In genomic region chr4:109815151-109816081, GRCh38 we compare ENCODE assay signal across 1 cellular context.
TF ChIP-seq lines count a peak whose summit lies in the region.

TSS of gene GAR1 (plus strand) at chr4:109815762. CDS start at chr4:109816165, 403 bp downstream.

TF ChIP-seq in HepG2, 621 proteins besides CTCF, POLR2A, EP300 and RAD21 (continued from another document and continues in another):
- TF ChIP-seq, protein P1, sequence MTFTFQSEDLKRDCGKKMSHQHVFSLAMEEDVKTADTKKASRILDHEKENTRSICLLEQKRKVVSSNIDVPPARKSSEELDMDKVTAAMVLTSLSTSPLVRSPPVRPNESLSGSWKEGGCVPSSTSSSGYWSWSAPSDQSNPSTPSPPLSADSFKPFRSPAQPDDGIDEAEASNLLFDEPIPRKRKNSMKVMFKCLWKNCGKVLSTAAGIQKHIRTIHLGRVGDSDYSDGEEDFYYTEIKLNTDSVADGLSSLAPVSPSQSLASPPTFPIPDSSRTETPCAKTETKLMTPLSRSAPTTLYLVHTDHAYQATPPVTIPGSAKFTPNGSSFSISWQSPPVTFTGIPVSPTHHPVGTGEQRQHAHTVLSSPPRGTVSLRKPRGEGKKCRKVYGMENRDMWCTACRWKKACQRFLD (CRISPR knock-in tag; IDR thresholded peaks at IDR 0.05; ENCODE audit: borderline replicate concordance) = peak; percentile 77; the same call in 1 of the 2 replicates
- peak; percentile 59; the same call in 1 of the 2 replicates for TF ChIP-seq ZNF335 (CRISPR knock-in tag; IDR thresholded peaks at IDR 0.05)
- TF ChIP-seq KAT8 (CRISPR knock-in tag; IDR thresholded peaks at IDR 0.05) = peak; percentile 98
- TF ChIP-seq WIZ (CRISPR knock-in tag; IDR thresholded peaks at IDR 0.05) = 0 out of 2 replicates have a peak, but pooled peaks have one; percentile 80
- TF ChIP-seq CBX1 (IDR thresholded peaks at IDR 0.05; ENCODE audit: low read depth) = peak; percentile 28
- TF ChIP-seq RBFOX2 (IDR thresholded peaks at IDR 0.05; ENCODE audit: low read depth, low read length) = peak; percentile 65
- TF ChIP-seq, protein P2, sequence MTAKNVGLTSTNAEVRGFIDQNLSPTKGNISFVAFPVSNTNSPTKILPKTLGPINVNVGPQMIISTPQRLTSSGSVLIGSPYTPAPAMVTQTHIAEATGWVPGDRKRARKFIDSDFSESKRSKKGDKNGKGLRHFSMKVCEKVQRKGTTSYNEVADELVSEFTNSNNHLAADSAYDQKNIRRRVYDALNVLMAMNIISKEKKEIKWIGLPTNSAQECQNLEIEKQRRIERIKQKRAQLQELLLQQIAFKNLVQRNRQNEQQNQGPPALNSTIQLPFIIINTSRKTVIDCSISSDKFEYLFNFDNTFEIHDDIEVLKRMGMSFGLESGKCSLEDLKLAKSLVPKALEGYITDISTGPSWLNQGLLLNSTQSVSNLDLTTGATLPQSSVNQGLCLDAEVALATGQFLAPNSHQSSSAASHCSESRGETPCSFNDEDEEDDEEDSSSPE (CRISPR knock-in tag; IDR thresholded peaks at IDR 0.05) = peak; percentile 63
- no peak for TF ChIP-seq ZNF549 (CRISPR knock-in tag; IDR thresholded peaks at IDR 0.05)
- TF ChIP-seq ZNF562 (CRISPR knock-in tag; IDR thresholded peaks at IDR 0.05; ENCODE audit: borderline replicate concordance) = no peak
- peak in 1 of 2 experiments; percentile 82; a peak in 2 of 4 replicates for TF ChIP-seq KLF16 (CRISPR knock-in tag; IDR thresholded peaks at IDR 0.05)
- TF ChIP-seq ISX (CRISPR knock-in tag; conservative IDR thresholded peaks at IDR 0.05) = no peak
- TF ChIP-seq, protein P3, sequence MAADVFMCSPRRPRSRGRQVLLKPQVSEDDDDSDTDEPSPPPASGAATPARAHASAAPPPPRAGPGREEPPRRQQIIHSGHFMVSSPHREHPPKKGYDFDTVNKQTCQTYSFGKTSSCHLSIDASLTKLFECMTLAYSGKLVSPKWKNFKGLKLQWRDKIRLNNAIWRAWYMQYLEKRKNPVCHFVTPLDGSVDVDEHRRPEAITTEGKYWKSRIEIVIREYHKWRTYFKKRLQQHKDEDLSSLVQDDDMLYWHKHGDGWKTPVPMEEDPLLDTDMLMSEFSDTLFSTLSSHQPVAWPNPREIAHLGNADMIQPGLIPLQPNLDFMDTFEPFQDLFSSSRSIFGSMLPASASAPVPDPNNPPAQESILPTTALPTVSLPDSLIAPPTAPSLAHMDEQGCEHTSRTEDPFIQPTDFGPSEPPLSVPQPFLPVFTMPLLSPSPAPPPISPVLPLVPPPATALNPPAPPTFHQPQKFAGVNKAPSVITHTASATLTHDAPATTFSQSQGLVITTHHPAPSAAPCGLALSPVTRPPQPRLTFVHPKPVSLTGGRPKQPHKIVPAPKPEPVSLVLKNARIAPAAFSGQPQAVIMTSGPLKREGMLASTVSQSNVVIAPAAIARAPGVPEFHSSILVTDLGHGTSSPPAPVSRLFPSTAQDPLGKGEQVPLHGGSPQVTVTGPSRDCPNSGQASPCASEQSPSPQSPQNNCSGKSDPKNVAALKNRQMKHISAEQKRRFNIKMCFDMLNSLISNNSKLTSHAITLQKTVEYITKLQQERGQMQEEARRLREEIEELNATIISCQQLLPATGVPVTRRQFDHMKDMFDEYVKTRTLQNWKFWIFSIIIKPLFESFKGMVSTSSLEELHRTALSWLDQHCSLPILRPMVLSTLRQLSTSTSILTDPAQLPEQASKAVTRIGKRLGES (CRISPR knock-in tag; IDR thresholded peaks at IDR 0.05; ENCODE audit: borderline replicate concordance) = no peak
- TF ChIP-seq CCAR2 (optimal IDR thresholded peaks at IDR 0.05; ENCODE audit: low read depth, low read length) = no peak
- peak; percentile 79; the same call in 1 of the 2 replicates for TF ChIP-seq KMT2A (CRISPR knock-in tag; IDR thresholded peaks at IDR 0.05)
- TF ChIP-seq FIP1L1 (IDR thresholded peaks at IDR 0.05; ENCODE audit: borderline replicate concordance, insufficient read depth, low read depth, low read length) = no peak
- TF ChIP-seq BORCS8-MEF2B (CRISPR knock-in tag; IDR thresholded peaks at IDR 0.05) = peak; percentile 52
- peak; percentile 95 for TF ChIP-seq ZNF547 (CRISPR knock-in tag; IDR thresholded peaks at IDR 0.05)
- no peak for TF ChIP-seq HDAC6 (IDR thresholded peaks at IDR 0.05; ENCODE audit: low read depth, low read length)
- peak; percentile 92 for TF ChIP-seq THAP11 (CRISPR knock-in tag; IDR thresholded peaks at IDR 0.05)
- peak; percentile 31; the same call in 1 of the 2 replicates for TF ChIP-seq JUN (CRISPR knock-in tag; IDR thresholded peaks at IDR 0.05)
- 0 out of 2 replicates have a peak, but pooled peaks have one; percentile 25 for TF ChIP-seq FLYWCH1 (CRISPR knock-in tag; IDR thresholded peaks at IDR 0.05)
- TF ChIP-seq ZBTB21 (CRISPR knock-in tag; IDR thresholded peaks at IDR 0.05) = peak; percentile 86
- no peak for TF ChIP-seq ZNF747 (CRISPR knock-in tag; IDR thresholded peaks at IDR 0.05; ENCODE audit: borderline replicate concordance)
- peak; percentile 60 for TF ChIP-seq AGO2 (optimal IDR thresholded peaks at IDR 0.05; ENCODE audit: low read depth, low read length)
- TF ChIP-seq, protein P4, sequence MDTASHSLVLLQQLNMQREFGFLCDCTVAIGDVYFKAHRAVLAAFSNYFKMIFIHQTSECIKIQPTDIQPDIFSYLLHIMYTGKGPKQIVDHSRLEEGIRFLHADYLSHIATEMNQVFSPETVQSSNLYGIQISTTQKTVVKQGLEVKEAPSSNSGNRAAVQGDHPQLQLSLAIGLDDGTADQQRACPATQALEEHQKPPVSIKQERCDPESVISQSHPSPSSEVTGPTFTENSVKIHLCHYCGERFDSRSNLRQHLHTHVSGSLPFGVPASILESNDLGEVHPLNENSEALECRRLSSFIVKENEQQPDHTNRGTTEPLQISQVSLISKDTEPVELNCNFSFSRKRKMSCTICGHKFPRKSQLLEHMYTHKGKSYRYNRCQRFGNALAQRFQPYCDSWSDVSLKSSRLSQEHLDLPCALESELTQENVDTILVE (CRISPR knock-in tag; IDR thresholded peaks at IDR 0.05) = peak; percentile 70
- no peak; the same call in none of the 2 replicates for TF ChIP-seq POLR2AphosphoS5 (IDR thresholded peaks at IDR 0.05; ENCODE audit: low read depth, low read length)
- TF ChIP-seq, protein P5, sequence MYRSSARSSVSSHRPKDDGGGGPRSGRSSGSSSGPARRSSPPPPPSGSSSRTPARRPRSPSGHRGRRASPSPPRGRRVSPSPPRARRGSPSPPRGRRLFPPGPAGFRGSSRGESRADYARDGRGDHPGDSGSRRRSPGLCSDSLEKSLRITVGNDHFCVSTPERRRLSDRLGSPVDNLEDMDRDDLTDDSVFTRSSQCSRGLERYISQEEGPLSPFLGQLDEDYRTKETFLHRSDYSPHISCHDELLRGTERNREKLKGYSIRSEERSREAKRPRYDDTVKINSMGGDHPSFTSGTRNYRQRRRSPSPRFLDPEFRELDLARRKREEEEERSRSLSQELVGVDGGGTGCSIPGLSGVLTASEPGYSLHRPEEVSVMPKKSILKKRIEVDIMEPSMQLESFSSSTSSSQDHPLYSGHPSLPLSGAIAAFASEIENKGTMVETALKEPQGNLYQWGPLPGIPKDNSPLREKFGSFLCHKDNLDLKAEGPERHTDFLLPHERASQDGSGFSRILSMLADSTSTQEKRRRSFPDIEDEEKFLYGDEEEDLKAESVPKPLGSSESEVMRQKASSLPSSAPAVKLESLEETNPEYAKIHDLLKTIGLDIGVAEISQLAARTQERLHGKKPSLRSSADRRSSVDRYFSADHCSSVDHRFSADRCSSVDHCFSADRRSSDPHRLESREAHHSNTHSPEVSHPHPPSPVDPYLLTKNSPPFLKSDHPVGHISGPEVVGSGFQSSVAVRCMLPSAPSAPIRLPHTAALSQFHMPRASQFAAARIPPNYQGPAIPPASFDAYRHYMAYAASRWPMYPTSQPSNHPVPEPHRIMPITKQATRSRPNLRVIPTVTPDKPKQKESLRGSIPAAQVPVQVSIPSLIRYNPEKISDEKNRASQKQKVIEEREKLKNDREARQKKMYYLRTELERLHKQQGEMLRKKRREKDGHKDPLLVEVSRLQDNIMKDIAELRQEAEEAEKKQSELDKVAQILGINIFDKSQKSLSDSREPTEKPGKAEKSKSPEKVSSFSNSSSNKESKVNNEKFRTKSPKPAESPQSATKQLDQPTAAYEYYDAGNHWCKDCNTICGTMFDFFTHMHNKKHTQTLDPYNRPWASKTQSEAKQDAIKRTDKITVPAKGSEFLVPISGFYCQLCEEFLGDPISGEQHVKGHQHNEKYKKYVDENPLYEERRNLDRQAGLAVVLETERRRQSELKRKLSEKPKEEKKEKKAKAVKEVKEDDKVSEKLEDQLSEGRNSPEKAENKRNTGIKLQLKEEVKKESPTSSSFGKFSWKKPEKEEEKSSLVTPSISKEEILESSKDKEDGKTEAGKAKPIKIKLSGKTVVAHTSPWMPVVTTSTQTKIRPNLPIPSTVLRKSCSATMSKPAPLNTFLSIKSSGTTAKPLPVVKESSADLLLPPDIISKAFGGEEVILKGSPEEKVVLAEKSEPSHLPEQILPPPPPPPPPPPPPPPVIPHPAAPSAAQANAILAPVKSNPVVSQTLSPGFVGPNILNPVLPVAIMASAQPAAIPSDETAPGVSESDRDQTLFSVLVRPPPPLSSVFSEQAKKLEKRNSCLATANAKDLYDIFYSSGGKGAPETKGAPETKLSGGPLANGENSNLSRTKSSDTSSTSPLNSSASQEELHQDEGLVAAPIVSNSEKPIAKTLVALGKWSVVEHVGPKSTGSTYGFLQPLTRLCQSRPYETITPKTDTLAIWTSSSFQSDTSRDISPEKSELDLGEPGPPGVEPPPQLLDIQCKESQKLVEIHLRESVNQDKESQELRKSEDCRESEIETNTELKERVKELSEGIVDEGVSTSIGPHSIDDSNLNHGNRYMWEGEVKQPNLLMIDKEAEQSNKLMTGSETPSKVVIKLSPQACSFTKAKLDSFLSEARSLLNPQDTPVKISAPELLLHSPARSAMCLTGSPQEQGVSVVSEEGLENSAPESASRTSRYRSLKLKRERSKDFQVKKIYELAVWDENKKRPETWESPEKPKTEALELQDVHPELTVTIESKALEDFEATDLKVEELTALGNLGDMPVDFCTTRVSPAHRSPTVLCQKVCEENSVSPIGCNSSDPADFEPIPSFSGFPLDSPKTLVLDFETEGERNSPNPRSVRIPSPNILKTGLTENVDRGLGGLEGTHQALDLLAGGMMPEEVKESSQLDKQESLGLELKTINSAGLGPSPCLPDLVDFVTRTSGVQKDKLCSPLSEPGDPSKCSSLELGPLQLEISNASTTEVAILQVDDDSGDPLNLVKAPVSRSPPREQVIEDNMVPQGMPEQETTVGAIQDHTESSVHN (CRISPR knock-in tag; IDR thresholded peaks at IDR 0.05) = no peak
- TF ChIP-seq ATAD3A (CRISPR knock-in tag; IDR thresholded peaks at IDR 0.05) = no peak
- TF ChIP-seq, protein P6, sequence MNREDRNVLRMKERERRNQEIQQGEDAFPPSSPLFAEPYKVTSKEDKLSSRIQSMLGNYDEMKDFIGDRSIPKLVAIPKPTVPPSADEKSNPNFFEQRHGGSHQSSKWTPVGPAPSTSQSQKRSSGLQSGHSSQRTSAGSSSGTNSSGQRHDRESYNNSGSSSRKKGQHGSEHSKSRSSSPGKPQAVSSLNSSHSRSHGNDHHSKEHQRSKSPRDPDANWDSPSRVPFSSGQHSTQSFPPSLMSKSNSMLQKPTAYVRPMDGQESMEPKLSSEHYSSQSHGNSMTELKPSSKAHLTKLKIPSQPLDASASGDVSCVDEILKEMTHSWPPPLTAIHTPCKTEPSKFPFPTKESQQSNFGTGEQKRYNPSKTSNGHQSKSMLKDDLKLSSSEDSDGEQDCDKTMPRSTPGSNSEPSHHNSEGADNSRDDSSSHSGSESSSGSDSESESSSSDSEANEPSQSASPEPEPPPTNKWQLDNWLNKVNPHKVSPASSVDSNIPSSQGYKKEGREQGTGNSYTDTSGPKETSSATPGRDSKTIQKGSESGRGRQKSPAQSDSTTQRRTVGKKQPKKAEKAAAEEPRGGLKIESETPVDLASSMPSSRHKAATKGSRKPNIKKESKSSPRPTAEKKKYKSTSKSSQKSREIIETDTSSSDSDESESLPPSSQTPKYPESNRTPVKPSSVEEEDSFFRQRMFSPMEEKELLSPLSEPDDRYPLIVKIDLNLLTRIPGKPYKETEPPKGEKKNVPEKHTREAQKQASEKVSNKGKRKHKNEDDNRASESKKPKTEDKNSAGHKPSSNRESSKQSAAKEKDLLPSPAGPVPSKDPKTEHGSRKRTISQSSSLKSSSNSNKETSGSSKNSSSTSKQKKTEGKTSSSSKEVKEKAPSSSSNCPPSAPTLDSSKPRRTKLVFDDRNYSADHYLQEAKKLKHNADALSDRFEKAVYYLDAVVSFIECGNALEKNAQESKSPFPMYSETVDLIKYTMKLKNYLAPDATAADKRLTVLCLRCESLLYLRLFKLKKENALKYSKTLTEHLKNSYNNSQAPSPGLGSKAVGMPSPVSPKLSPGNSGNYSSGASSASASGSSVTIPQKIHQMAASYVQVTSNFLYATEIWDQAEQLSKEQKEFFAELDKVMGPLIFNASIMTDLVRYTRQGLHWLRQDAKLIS (CRISPR knock-in tag; IDR thresholded peaks at IDR 0.05) = 0 out of 2 replicates have a peak, but pooled peaks have one; percentile 64
- peak; percentile 75 for TF ChIP-seq MED8 (CRISPR knock-in tag; IDR thresholded peaks at IDR 0.05; ENCODE audit: insufficient replicate concordance)
- TF ChIP-seq NRL (CRISPR knock-in tag; IDR thresholded peaks at IDR 0.05; ENCODE audit: borderline replicate concordance) = 0 out of 2 replicates have a peak, but pooled peaks have one; percentile 14
- TF ChIP-seq ZNF256 (CRISPR knock-in tag; conservative IDR thresholded peaks at IDR 0.05) = 0 out of 2 replicates have a peak, but pooled peaks have one; percentile 21
- no peak for TF ChIP-seq ZNF609 (CRISPR knock-in tag; IDR thresholded peaks at IDR 0.05; ENCODE audit: borderline replicate concordance)
- TF ChIP-seq ZSCAN25 (CRISPR knock-in tag; IDR thresholded peaks at IDR 0.05) = peak; percentile 70; the same call in 1 of the 2 replicates
- no peak for TF ChIP-seq CHD4 (IDR thresholded peaks at IDR 0.05; ENCODE audit: borderline replicate concordance, low read length)
